In the genomic region with DNA sequence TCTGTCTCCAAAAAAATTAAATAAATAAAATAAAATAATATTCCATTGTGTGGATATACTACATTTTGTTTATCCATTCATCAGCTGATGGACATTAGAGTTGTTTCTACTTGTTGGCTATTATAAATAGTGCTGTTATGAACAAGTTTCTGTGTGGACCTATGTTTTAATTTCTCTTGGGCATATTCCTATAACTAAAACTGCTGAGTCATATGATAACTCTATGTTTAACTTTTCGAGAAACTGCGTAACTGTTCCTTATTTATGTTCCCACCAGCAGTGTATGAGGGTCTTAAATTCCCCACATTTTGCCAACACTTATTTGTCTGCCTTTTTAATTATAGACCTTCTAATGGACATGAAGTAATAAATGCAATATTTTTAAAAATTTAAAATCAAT, we compare ENCODE assay signal across 4 cellular contexts.
TF ChIP-seq lines count a peak whose summit lies in the region.

No MANE protein-coding gene starts in this region.

TF ChIP-seq in SK-N-SH, 30 proteins besides CTCF, POLR2A, EP300 and RAD21 (continued from another document):
- no peak for TF ChIP-seq NRF1 (IDR thresholded peaks at IDR 0.05; ENCODE audit: low read depth, low read length)
TF ChIP-seq in SK-N-SH: peak in this region for 0.

TF ChIP-seq in SK-N-SH treated with all-trans-retinoic acid at 6 μM for 48 hours, 23 proteins besides CTCF, POLR2A, EP300 and RAD21 (continued from another document):
- TF ChIP-seq ZNF565 (CRISPR knock-in tag; conservative IDR thresholded peaks at IDR 0.05; ENCODE audit: low read depth) (no peak), ZFP30 (CRISPR knock-in tag; IDR thresholded peaks at IDR 0.05) (no peak), TCF4 (CRISPR knock-in tag; IDR thresholded peaks at IDR 0.05; ENCODE audit: borderline replicate concordance) (no peak), GLIS3 (CRISPR knock-in tag; IDR thresholded peaks at IDR 0.05) (no peak), OSR1 (CRISPR knock-in tag; IDR thresholded peaks at IDR 0.05) (no peak), PPARA (CRISPR knock-in tag; IDR thresholded peaks at IDR 0.05; ENCODE audit: borderline replicate concordance) (no peak), ISL1 (CRISPR knock-in tag; IDR thresholded peaks at IDR 0.05) (no peak), ARNTL (CRISPR knock-in tag; IDR thresholded peaks at IDR 0.05; ENCODE audit: borderline replicate concordance, low read depth) (no peak), CSDC2 (CRISPR knock-in tag; IDR thresholded peaks at IDR 0.05) (no peak), RARB (CRISPR knock-in tag; IDR thresholded peaks at IDR 0.05) (no peak)
- TF ChIP-seq, protein P1, sequence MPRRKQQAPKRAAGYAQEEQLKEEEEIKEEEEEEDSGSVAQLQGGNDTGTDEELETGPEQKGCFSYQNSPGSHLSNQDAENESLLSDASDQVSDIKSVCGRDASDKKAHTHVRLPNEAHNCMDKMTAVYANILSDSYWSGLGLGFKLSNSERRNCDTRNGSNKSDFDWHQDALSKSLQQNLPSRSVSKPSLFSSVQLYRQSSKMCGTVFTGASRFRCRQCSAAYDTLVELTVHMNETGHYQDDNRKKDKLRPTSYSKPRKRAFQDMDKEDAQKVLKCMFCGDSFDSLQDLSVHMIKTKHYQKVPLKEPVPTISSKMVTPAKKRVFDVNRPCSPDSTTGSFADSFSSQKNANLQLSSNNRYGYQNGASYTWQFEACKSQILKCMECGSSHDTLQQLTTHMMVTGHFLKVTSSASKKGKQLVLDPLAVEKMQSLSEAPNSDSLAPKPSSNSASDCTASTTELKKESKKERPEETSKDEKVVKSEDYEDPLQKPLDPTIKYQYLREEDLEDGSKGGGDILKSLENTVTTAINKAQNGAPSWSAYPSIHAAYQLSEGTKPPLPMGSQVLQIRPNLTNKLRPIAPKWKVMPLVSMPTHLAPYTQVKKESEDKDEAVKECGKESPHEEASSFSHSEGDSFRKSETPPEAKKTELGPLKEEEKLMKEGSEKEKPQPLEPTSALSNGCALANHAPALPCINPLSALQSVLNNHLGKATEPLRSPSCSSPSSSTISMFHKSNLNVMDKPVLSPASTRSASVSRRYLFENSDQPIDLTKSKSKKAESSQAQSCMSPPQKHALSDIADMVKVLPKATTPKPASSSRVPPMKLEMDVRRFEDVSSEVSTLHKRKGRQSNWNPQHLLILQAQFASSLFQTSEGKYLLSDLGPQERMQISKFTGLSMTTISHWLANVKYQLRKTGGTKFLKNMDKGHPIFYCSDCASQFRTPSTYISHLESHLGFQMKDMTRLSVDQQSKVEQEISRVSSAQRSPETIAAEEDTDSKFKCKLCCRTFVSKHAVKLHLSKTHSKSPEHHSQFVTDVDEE (CRISPR knock-in tag; IDR thresholded peaks at IDR 0.05): no peak
- TF ChIP-seq, protein P2, sequence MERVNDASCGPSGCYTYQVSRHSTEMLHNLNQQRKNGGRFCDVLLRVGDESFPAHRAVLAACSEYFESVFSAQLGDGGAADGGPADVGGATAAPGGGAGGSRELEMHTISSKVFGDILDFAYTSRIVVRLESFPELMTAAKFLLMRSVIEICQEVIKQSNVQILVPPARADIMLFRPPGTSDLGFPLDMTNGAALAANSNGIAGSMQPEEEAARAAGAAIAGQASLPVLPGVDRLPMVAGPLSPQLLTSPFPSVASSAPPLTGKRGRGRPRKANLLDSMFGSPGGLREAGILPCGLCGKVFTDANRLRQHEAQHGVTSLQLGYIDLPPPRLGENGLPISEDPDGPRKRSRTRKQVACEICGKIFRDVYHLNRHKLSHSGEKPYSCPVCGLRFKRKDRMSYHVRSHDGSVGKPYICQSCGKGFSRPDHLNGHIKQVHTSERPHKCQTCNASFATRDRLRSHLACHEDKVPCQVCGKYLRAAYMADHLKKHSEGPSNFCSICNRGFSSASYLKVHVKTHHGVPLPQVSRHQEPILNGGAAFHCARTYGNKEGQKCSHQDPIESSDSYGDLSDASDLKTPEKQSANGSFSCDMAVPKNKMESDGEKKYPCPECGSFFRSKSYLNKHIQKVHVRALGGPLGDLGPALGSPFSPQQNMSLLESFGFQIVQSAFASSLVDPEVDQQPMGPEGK (CRISPR knock-in tag; IDR thresholded peaks at IDR 0.05; ENCODE audit: borderline replicate concordance): no peak
TF ChIP-seq in SK-N-SH treated with all-trans-retinoic acid at 6 μM for 48 hours: peak in this region for 0.

TF ChIP-seq in A549, 52 proteins besides CTCF, POLR2A, EP300 and RAD21:
- TF ChIP-seq, protein P3, sequence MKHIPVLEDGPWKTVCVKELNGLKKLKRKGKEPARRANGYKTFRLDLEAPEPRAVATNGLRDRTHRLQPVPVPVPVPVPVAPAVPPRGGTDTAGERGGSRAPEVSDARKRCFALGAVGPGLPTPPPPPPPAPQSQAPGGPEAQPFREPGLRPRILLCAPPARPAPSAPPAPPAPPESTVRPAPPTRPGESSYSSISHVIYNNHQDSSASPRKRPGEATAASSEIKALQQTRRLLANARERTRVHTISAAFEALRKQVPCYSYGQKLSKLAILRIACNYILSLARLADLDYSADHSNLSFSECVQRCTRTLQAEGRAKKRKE (CRISPR knock-in tag; IDR thresholded peaks at IDR 0.05; ENCODE audit: low read depth): no peak
- TF ChIP-seq KDM5A (IDR thresholded peaks at IDR 0.05) (no peak), JUNB (IDR thresholded peaks at IDR 0.05) (no peak), EHF (CRISPR knock-in tag; IDR thresholded peaks at IDR 0.05) (no peak), TFCP2L1 (CRISPR knock-in tag; IDR thresholded peaks at IDR 0.05) (no peak), MAFK (IDR thresholded peaks at IDR 0.05; ENCODE audit: partially characterized antibody) (peak; percentile 92), MYC (IDR thresholded peaks at IDR 0.05; ENCODE audit: borderline replicate concordance, low read length) (no peak), NR3C1 (IDR thresholded peaks at IDR 0.05) (no peak), NFE2L2 (conservative IDR thresholded peaks at IDR 0.05; ENCODE audit: low read length) (peak; percentile 65)
- TF ChIP-seq, protein P4, sequence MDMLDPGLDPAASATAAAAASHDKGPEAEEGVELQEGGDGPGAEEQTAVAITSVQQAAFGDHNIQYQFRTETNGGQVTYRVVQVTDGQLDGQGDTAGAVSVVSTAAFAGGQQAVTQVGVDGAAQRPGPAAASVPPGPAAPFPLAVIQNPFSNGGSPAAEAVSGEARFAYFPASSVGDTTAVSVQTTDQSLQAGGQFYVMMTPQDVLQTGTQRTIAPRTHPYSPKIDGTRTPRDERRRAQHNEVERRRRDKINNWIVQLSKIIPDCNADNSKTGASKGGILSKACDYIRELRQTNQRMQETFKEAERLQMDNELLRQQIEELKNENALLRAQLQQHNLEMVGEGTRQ (IDR thresholded peaks at IDR 0.05): no peak

TF ChIP-seq in K562, 482 proteins besides CTCF, POLR2A, EP300 and RAD21 (continued from another document):
- TF ChIP-seq ZNF699 (CRISPR knock-in tag; IDR thresholded peaks at IDR 0.05; ENCODE audit: insufficient replicate concordance) (no peak), C11orf30 (IDR thresholded peaks at IDR 0.05; ENCODE audit: low read depth) (peak; percentile 91), NR2F6 (CRISPR knock-in tag; IDR thresholded peaks at IDR 0.05) (no peak), POLR3A (IDR thresholded peaks at IDR 0.05; ENCODE audit: borderline replicate concordance, extremely low read depth, insufficient read depth, insufficient read length) (no peak), MAFG (tag; conservative IDR thresholded peaks at IDR 0.05) (peak; percentile 87), POLR2H (tag; IDR thresholded peaks at IDR 0.05; ENCODE audit: low read depth) (no peak), NFE2L1 (tag; IDR thresholded peaks at IDR 0.05; ENCODE audit: borderline replicate concordance, low read depth) (peak; percentile 73)
- TF ChIP-seq, protein P5, sequence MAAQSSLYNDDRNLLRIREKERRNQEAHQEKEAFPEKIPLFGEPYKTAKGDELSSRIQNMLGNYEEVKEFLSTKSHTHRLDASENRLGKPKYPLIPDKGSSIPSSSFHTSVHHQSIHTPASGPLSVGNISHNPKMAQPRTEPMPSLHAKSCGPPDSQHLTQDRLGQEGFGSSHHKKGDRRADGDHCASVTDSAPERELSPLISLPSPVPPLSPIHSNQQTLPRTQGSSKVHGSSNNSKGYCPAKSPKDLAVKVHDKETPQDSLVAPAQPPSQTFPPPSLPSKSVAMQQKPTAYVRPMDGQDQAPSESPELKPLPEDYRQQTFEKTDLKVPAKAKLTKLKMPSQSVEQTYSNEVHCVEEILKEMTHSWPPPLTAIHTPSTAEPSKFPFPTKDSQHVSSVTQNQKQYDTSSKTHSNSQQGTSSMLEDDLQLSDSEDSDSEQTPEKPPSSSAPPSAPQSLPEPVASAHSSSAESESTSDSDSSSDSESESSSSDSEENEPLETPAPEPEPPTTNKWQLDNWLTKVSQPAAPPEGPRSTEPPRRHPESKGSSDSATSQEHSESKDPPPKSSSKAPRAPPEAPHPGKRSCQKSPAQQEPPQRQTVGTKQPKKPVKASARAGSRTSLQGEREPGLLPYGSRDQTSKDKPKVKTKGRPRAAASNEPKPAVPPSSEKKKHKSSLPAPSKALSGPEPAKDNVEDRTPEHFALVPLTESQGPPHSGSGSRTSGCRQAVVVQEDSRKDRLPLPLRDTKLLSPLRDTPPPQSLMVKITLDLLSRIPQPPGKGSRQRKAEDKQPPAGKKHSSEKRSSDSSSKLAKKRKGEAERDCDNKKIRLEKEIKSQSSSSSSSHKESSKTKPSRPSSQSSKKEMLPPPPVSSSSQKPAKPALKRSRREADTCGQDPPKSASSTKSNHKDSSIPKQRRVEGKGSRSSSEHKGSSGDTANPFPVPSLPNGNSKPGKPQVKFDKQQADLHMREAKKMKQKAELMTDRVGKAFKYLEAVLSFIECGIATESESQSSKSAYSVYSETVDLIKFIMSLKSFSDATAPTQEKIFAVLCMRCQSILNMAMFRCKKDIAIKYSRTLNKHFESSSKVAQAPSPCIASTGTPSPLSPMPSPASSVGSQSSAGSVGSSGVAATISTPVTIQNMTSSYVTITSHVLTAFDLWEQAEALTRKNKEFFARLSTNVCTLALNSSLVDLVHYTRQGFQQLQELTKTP (IDR thresholded peaks at IDR 0.05; ENCODE audit: low read depth in 1 of 2, partially characterized antibody in 2 of 2): no peak
- TF ChIP-seq, protein P6, sequence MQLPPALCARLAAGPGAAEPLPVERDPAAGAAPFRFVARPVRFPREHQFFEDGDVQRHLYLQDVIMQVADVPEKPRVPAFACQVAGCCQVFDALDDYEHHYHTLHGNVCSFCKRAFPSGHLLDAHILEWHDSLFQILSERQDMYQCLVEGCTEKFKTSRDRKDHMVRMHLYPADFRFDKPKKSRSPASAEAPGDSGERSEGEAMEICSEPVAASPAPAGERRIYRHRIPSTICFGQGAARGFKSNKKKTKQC (CRISPR knock-in tag; IDR thresholded peaks at IDR 0.05): no peak
